ENCODE assay signal across 1 cellular context in the genomic region with DNA sequence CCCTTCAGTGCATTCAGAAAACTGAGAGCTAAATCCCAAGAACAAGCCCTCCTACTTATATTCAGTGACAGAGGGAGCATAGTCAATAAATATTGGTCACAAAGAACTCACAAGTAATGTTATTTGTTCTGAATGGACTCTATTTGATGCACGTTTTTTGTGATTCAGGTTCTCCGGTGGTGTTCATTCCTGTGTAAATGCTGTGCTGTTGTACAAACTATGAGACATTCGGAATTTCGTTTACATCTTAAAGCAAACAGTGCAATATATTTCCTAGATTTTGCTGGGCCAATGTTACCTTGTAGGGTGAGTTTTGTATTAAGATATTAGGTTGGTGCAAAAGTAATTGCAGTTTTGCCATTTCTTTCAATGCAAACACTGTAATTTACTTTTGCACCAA.
TF ChIP-seq lines count a peak whose summit lies in the region.

No MANE protein-coding gene starts in this region.

TF ChIP-seq in GM23338, 12 proteins besides CTCF, POLR2A, EP300 and RAD21 (continued from another document):
- TF ChIP-seq, protein P1, sequence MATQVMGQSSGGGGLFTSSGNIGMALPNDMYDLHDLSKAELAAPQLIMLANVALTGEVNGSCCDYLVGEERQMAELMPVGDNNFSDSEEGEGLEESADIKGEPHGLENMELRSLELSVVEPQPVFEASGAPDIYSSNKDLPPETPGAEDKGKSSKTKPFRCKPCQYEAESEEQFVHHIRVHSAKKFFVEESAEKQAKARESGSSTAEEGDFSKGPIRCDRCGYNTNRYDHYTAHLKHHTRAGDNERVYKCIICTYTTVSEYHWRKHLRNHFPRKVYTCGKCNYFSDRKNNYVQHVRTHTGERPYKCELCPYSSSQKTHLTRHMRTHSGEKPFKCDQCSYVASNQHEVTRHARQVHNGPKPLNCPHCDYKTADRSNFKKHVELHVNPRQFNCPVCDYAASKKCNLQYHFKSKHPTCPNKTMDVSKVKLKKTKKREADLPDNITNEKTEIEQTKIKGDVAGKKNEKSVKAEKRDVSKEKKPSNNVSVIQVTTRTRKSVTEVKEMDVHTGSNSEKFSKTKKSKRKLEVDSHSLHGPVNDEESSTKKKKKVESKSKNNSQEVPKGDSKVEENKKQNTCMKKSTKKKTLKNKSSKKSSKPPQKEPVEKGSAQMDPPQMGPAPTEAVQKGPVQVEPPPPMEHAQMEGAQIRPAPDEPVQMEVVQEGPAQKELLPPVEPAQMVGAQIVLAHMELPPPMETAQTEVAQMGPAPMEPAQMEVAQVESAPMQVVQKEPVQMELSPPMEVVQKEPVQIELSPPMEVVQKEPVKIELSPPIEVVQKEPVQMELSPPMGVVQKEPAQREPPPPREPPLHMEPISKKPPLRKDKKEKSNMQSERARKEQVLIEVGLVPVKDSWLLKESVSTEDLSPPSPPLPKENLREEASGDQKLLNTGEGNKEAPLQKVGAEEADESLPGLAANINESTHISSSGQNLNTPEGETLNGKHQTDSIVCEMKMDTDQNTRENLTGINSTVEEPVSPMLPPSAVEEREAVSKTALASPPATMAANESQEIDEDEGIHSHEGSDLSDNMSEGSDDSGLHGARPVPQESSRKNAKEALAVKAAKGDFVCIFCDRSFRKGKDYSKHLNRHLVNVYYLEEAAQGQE (IDR thresholded peaks at IDR 0.05; ENCODE audit: unreplicated experiment), result no peak
TF ChIP-seq in GM23338: peak in this region for 0.
